Comparison of ENCODE assay signal across 16 cellular contexts in the genomic region with DNA sequence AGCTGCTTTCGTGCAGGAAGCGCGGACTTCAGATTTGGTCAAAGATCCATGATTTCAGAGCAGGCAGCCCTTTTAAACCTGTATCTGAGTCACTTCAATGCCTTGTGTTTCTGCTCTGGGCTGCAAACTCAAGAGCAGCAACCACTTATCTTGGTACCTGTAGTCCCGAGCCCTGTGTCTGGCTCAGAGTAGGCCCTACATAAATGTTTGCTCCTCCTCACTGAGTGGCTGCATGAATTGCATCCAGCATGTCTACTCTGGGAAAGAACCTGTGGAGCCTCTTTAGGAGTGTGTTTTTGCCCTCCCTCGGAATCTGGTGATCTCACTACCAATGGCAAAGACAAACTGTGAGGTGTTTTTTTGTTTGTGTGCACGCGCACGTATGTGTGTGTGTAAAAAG.
DNase-seq lines count a peak whose midpoint lies in the region; ATAC-seq, FAIRE-seq and TF ChIP-seq lines count a peak whose summit lies in the region.
"Had no signal": no experiment of that assay in that cellular context is flagged by ENCODE, and none has a peak within 500 bp of the region (broad histone marks: within the 10 kb centered on the region; RNA-seq: fewer than 3 reads in every experiment).

No MANE protein-coding gene starts in this region.

- no peak overlapping the region for H2BK15ac ChIP-seq in H1 (ENCODE audit: low read length)

- H3K14ac ChIP-seq in H1 (ENCODE audit: insufficient read length): no peak overlapping the region

- H2BK120ac ChIP-seq in H1 (replicated peaks; ENCODE audit: low read depth, low read length): no peak overlapping the region

- no peaks in the 10 kb centered on the region; the same call in 1 of the 2 replicates for H3K23me2 ChIP-seq in H1 (ENCODE audit: low read depth, low read length)

- H3K79me1 ChIP-seq in H1 (ENCODE audit: low read depth, low read length): no peaks in the 10 kb centered on the region

- CTCF ChIA-PET in H1 (lab: Charles Lee; ENCODE audit: partially characterized antibody): no interaction called here

- H3K4me3 ChIP-seq in H1 (ENCODE audit: extremely low read depth in 1 of 4, insufficient read depth in 2 of 4, low read depth in 3 of 4, low read length in 4 of 4) (no peak overlapping the region), upper lobe of right lung (no peak overlapping the region)
- H3K4me3 ChIP-seq: GM23338, K562, PC-9, SJSA1 had no signal

- no peak for TF ChIP-seq RAD21 in H1 (IDR thresholded peaks at IDR 0.05 in 1 of 2, conservative IDR thresholded peaks at IDR 0.05 in 1 of 2; ENCODE audit: low read depth in 2 of 2, low read length in 2 of 2)

- TF ChIP-seq POLR2A in H1 (IDR thresholded peaks at IDR 0.05; ENCODE audit: control extremely low read depth in 1 of 2, low read depth in 2 of 2, low read length in 2 of 2): no peak

- no peak overlapping the region for H2AK5ac ChIP-seq in H1 (ENCODE audit: low read depth, low read length)

- intact Hi-C loops in upper lobe of right lung (cut with DNase I): no loop called here

- no peak overlapping the region for H3K4me2 ChIP-seq in H1 (ENCODE audit: insufficient read depth in 1 of 2, low read depth in 2 of 2, low read length in 2 of 2)
- H3K4me2 ChIP-seq: GM23338, PC-9 had no signal

- H3K36me3 ChIP-seq in H1 (ENCODE audit: control insufficient read depth in 2 of 4, insufficient read depth in 4 of 4, low read length in 3 of 4) (no peaks in the 10 kb centered on the region), upper lobe of right lung (no peaks in the 10 kb centered on the region)
- H3K36me3 ChIP-seq: SJSA1 had no signal

- no peak overlapping the region for H2BK20ac ChIP-seq in H1 (ENCODE audit: low read length)

- POLR2A ChIA-PET in H1 (lab: Charles Lee; ENCODE audit: partially characterized antibody): no interaction called here

- H3K18ac ChIP-seq in H1 (ENCODE audit: extremely low read depth, low read length): no peak overlapping the region

- no peak overlapping the region for H3K27ac ChIP-seq in H1 (ENCODE audit: low read depth, low read length)
- H3K27ac ChIP-seq in upper lobe of right lung: no peak overlapping the region
- H3K27ac ChIP-seq: PC-9, SJSA1 had no signal

- no peaks in the 10 kb centered on the region for H3K27me3 ChIP-seq in H1 (replicated peaks in 1 of 4; ENCODE audit: control insufficient read depth in 3 of 4, extremely low read depth in 1 of 4, insufficient read depth in 3 of 4, low read length in 3 of 4)
- H3K27me3 ChIP-seq in upper lobe of right lung: no peaks in the 10 kb centered on the region
- H3K27me3 ChIP-seq: SJSA1 had no signal

- no peak overlapping the region for H2BK5ac ChIP-seq in H1 (ENCODE audit: low read depth, low read length)

- H3K79me2 ChIP-seq in H1 (ENCODE audit: control insufficient read depth in 1 of 2, insufficient read depth in 2 of 2, low read length in 2 of 2): no peaks in the 10 kb centered on the region

- 84% methylated on average over 8 of the region's 8 CpGs; no CpG with 5 or more reads in 1 of the 2 experiments for WGBS in H1 (ENCODE audit: extremely low coverage in 1 of 2, insufficient coverage in 1 of 2, insufficient read length in 1 of 2, insufficient replicate concordance in 2 of 2, low coverage in 1 of 2, low lambda C conversion rate in 2 of 2, missing lambda C conversion rate in 1 of 2), 2 experiments

- no peak overlapping the region for H3K4ac ChIP-seq in H1 (replicated peaks; ENCODE audit: insufficient read length, low read depth, low read length)

- H3K4me1 ChIP-seq in H1 (replicated peaks in 1 of 4; ENCODE audit: control insufficient read depth in 3 of 4, insufficient read depth in 4 of 4, low read length in 3 of 4) (peaks cover 5 to 17% (median 7%) of the 10 kb centered on the region in 4 experiments; a peak in 6 of 7 replicates), upper lobe of right lung (peaks cover 8% of the 10 kb centered on the region)
- H3K4me1 ChIP-seq: SJSA1 had no signal

- no peak for FAIRE-seq in H1 (lab: Jason Lieb, UNC)
- FAIRE-seq: GM19239, K562 had no signal

- H4K5ac ChIP-seq in H1 (ENCODE audit: insufficient read length, low read depth, low read length): no peak overlapping the region

- DNase-seq in NCI-H345 (lab: John Stamatoyannopoulos, UW) (peak; percentile 36), NCI-H345 treated with DMSO at 0.1 percent for 48 hours (lab: John Stamatoyannopoulos, UW; ENCODE audit: unreplicated experiment) (no peak), NCI-H128 (lab: John Stamatoyannopoulos, UW; ENCODE audit: unreplicated experiment) (peak; percentile 4), H1 (ENCODE audit: low read depth in 1 of 2, low spot score in 2 of 2) (no peak), upper lobe of right lung (no peak), KBM-7 (no peak)
- DNase-seq: Caco-2; CD4-positive, alpha-beta T cell; GDM1; NCI-H1930 had no signal

- no peak overlapping the region for H3K56ac ChIP-seq in H1 (replicated peaks; ENCODE audit: insufficient read length, low read depth, low read length)

- H3K9ac ChIP-seq in H1 (replicated peaks in 1 of 4; ENCODE audit: extremely low read depth in 1 of 4, low read depth in 3 of 4, low read length in 3 of 4): no peak overlapping the region

- H4K20me1 ChIP-seq in H1 (replicated peaks in 1 of 2; ENCODE audit: control insufficient read depth in 1 of 2, insufficient read depth in 2 of 2, low read length in 2 of 2): no peaks in the 10 kb centered on the region

- H4K8ac ChIP-seq in H1 (ENCODE audit: extremely low read depth, insufficient read depth, low read length): no peak overlapping the region

- H3K9me3 ChIP-seq in H1 (ENCODE audit: insufficient read depth in 2 of 2, low read depth in 1 of 2, low read length in 1 of 2): peaks cover 6 to 7% of the 10 kb centered on the region in 2 experiments; a peak in 2 of 4 replicates
- no peaks in the 10 kb centered on the region for H3K9me3 ChIP-seq in upper lobe of right lung

- no peak overlapping the region for H4K91ac ChIP-seq in H1 (replicated peaks; ENCODE audit: insufficient read length, low read length)

- in situ Hi-C loops in KBM-7 (cut with MboI; ENCODE audit: low pct_unique_long_range_greater_than_20kb, low sequenced_read_pairs): no loop called here

- no peak for TF ChIP-seq CTCF in H1 (IDR thresholded peaks at IDR 0.05; ENCODE audit: control extremely low read depth in 1 of 3, insufficient read depth in 1 of 3, low read depth in 1 of 3, low read length in 3 of 3)
- TF ChIP-seq CTCF in upper lobe of right lung (IDR thresholded peaks at IDR 0.05): no peak

- no peak overlapping the region for H2AFZ ChIP-seq in H1 (ENCODE audit: low read length)
- H2AFZ ChIP-seq: GM23338, PC-9 had no signal

- 0 out of 2 replicates have a peak overlapping the region, but pooled peaks have one; percentile 80 for H2BK12ac ChIP-seq in H1 (ENCODE audit: low read depth, low read length)

- TF ChIP-seq EP300 in H1 (IDR thresholded peaks at IDR 0.05; ENCODE audit: borderline replicate concordance in 1 of 2, low read depth in 2 of 2, low read length in 2 of 2): no peak

- ATAC-seq in upper lobe of right lung: peak; percentile 78
- no peak for ATAC-seq in HG03565 (IDR thresholded peaks at IDR 0.05; ENCODE audit: unreplicated experiment)
- ATAC-seq: GM23338, K562 had no signal

- H3K23ac ChIP-seq in H1 (ENCODE audit: insufficient read length): no peak overlapping the region

TF ChIP-seq in H1, 55 proteins besides CTCF, POLR2A, EP300 and RAD21 (continues in another document):
- no peak for TF ChIP-seq TEAD4 (IDR thresholded peaks at IDR 0.05; ENCODE audit: low read depth, low read length)
- TF ChIP-seq SP4 (IDR thresholded peaks at IDR 0.05; ENCODE audit: low read length): no peak
- TF ChIP-seq SP2 (IDR thresholded peaks at IDR 0.05; ENCODE audit: low read length): no peak
- no peak for TF ChIP-seq TCF12 (IDR thresholded peaks at IDR 0.05; ENCODE audit: low read depth, low read length)

Comparison
In these comparisons a context has a peak if more than half of its experiments do, and no peak if none do; other contexts are left out.
1. DNase-seq: peak in NCI-H345 (single experiment) and NCI-H128 (single experiment); none in NCI-H345 treated with DMSO at 0.1 percent for 48 hours (single experiment), H1 (0 of 2), upper lobe of right lung (single experiment) and KBM-7 (single experiment).